Comparison of ENCODE assay signal across 9 cellular contexts in genomic region chr2:203636896-203637818, GRCh38.
DNase-seq lines count a peak whose midpoint lies in the region; ATAC-seq, FAIRE-seq and TF ChIP-seq lines count a peak whose summit lies in the region.
"Had no signal": no experiment of that assay in that cellular context is flagged by ENCODE, and none has a peak within 500 bp of the region (broad histone marks: within the 10 kb centered on the region; RNA-seq: fewer than 3 reads in every experiment).

No MANE protein-coding gene starts in this region.

- no peaks in the 10 kb centered on the region for H3F3A ChIP-seq in PC-3 (ENCODE audit: low read length, unreplicated experiment)

- no peaks in the 10 kb centered on the region for H3K9me3 Mint-ChIP-seq in activated naive CD4-positive, alpha-beta T cell treated with anti-CD3 and anti-CD28 coated beads, Interleukin-2, amount 50 U/mL, for 24 hours
- H3K9me3 Mint-ChIP-seq in astrocyte (ENCODE audit: unreplicated experiment), result peaks cover 4% of the 10 kb centered on the region

- intact Hi-C loops in lower lobe of right lung (cut with DNase I), result no loop called here
- intact Hi-C loops in vagina (cut with DNase I), result no loop called here
- intact Hi-C loops in PC-3 (cut with micrococcal nuclease), result no loop called here

- H4K20me1 ChIP-seq in astrocyte (ENCODE audit: insufficient read depth, low read length) (no peaks in the 10 kb centered on the region), PC-3 (ENCODE audit: low read length) (no peaks in the 10 kb centered on the region)

- TF ChIP-seq CTCF in astrocyte (IDR thresholded peaks at IDR 0.05; ENCODE audit: insufficient read depth, low read depth, low read length) (no peak), lower lobe of right lung (IDR thresholded peaks at IDR 0.05) (no peak), vagina (IDR thresholded peaks at IDR 0.05) (no peak), PC-3 (conservative IDR thresholded peaks at IDR 0.05; ENCODE audit: low read depth, low read length) (no peak)

- no peaks in the 10 kb centered on the region for H3K36me3 Mint-ChIP-seq in activated naive CD4-positive, alpha-beta T cell treated with anti-CD3 and anti-CD28 coated beads, Interleukin-2, amount 50 U/mL, for 24 hours
- H3K36me3 Mint-ChIP-seq in astrocyte (ENCODE audit: low read depth, unreplicated experiment), result no peaks in the 10 kb centered on the region

- H2AFZ ChIP-seq in astrocyte (ENCODE audit: low read depth, low read length) (no peak overlapping the region), PC-3 (ENCODE audit: low read length) (no peak overlapping the region)

- no peaks in the 10 kb centered on the region for H3K27me3 Mint-ChIP-seq in activated naive CD4-positive, alpha-beta T cell treated with anti-CD3 and anti-CD28 coated beads, Interleukin-2, amount 50 U/mL, for 24 hours
- peaks cover 3% of the 10 kb centered on the region for H3K27me3 Mint-ChIP-seq in astrocyte (ENCODE audit: low read depth, unreplicated experiment)

- no peak for FAIRE-seq in astrocyte (lab: Jason Lieb, UNC)

- no peak overlapping the region for H3K4me2 ChIP-seq in astrocyte (ENCODE audit: low read length)
- H3K4me2 ChIP-seq in PC-3 (ENCODE audit: low read length), result no peak overlapping the region

- no TSS peak for BruUV-seq in PC-3 (replicated peaks; lab: Mats Ljungman, UMichigan)

- H3K4me1 Mint-ChIP-seq in activated naive CD4-positive, alpha-beta T cell treated with anti-CD3 and anti-CD28 coated beads, Interleukin-2, amount 50 U/mL, for 24 hours, result peaks cover 27% of the 10 kb centered on the region
- H3K4me1 Mint-ChIP-seq in astrocyte (ENCODE audit: low read depth, unreplicated experiment), result peaks cover 9% of the 10 kb centered on the region

- H3K4me3 Mint-ChIP-seq in activated naive CD4-positive, alpha-beta T cell treated with anti-CD3 and anti-CD28 coated beads, Interleukin-2, amount 50 U/mL, for 24 hours, result no peak overlapping the region
- H3K4me3 Mint-ChIP-seq in astrocyte (ENCODE audit: unreplicated experiment), result no peak overlapping the region

- no peaks in the 10 kb centered on the region for H3K36me3 ChIP-seq in astrocyte (ENCODE audit: insufficient read depth, low read length)
- no peaks in the 10 kb centered on the region for H3K36me3 ChIP-seq in lower lobe of right lung
- no peaks in the 10 kb centered on the region for H3K36me3 ChIP-seq in vagina
- no peaks in the 10 kb centered on the region for H3K36me3 ChIP-seq in PC-3 (ENCODE audit: low read depth, low read length)

- H3K9me2 ChIP-seq in PC-3 (replicated peaks; ENCODE audit: low read length), result no peaks in the 10 kb centered on the region

- H3K79me2 ChIP-seq in astrocyte (ENCODE audit: insufficient read depth, low read length) (no peaks in the 10 kb centered on the region), PC-3 (ENCODE audit: low read length) (no peaks in the 10 kb centered on the region)

- no peak overlapping the region for H3K27ac ChIP-seq in astrocyte (ENCODE audit: low read depth, low read length)
- H3K27ac ChIP-seq in lower lobe of right lung, result peak overlapping the region; percentile 47
- peak overlapping the region; percentile 53 for H3K27ac ChIP-seq in vagina
- H3K27ac ChIP-seq in PC-3 (ENCODE audit: low read length), result no peak overlapping the region

- H3K4me3 ChIP-seq in astrocyte (ENCODE audit: insufficient read depth, low read depth, low read length) (no peak overlapping the region), lower lobe of right lung (no peak overlapping the region), vagina (no peak overlapping the region), PC-3 (ENCODE audit: low read length) (no peak overlapping the region)

- CTCF ChIA-PET in PC-3 (lab: Charles Lee), result no interaction called here

- ATAC-seq in lower lobe of right lung (peak; percentile 61 to 74), PC-3 (no peak), HG02623 (IDR thresholded peaks at IDR 0.05; ENCODE audit: unreplicated experiment) (no peak)

- POLR2A ChIA-PET in PC-3 (lab: Charles Lee; ENCODE audit: unreplicated experiment), result no interaction called here

- no peak for TF ChIP-seq POLR2A in vagina (IDR thresholded peaks at IDR 0.05)

- no peaks in the 10 kb centered on the region for H3K4me1 ChIP-seq in astrocyte (ENCODE audit: insufficient read depth, low read length)
- H3K4me1 ChIP-seq in lower lobe of right lung, result peaks cover 18% of the 10 kb centered on the region
- peaks cover 20% of the 10 kb centered on the region for H3K4me1 ChIP-seq in vagina
- no peaks in the 10 kb centered on the region for H3K4me1 ChIP-seq in PC-3 (ENCODE audit: insufficient read depth, low read length)

- H3K27me3 ChIP-seq in astrocyte (ENCODE audit: insufficient read depth, low read length) (no peaks in the 10 kb centered on the region), lower lobe of right lung (ENCODE audit: low read depth) (no peaks in the 10 kb centered on the region), vagina (no peaks in the 10 kb centered on the region), PC-3 (ENCODE audit: low read length) (no peaks in the 10 kb centered on the region)

- no peak for DNase-seq in activated naive CD4-positive, alpha-beta T cell (lab: John Stamatoyannopoulos, UW)
- no peak for DNase-seq in astrocyte (ENCODE audit: low read depth)
- no peak for DNase-seq in lower lobe of right lung
- DNase-seq in vagina (ENCODE audit: extremely low spot score in 2 of 2), result no peak
- DNase-seq in PC-3, result no peak
- DNase-seq in stimulated activated CD4-positive, alpha-beta T cell treated with anti-CD3 and anti-CD28 coated beads, Interleukin-2, amount 100 ng/mL, for 24 hours, result no peak
- DNase-seq: NCI-H1092 treated with DMSO at 0.1 percent for 48 hours had no signal

- H3K9ac ChIP-seq in astrocyte (ENCODE audit: low read length), result no peak overlapping the region
- H3K9ac ChIP-seq in PC-3 (ENCODE audit: low read length), result no peak overlapping the region

- no peaks in the 10 kb centered on the region for H3K9me3 ChIP-seq in astrocyte (ENCODE audit: insufficient read depth, low read depth, low read length)
- H3K9me3 ChIP-seq in lower lobe of right lung, result no peaks in the 10 kb centered on the region
- H3K9me3 ChIP-seq in vagina, result no peaks in the 10 kb centered on the region
- no peaks in the 10 kb centered on the region for H3K9me3 ChIP-seq in PC-3 (ENCODE audit: low read length)

- peak overlapping the region; percentile 80 for H3K27ac Mint-ChIP-seq in activated naive CD4-positive, alpha-beta T cell treated with anti-CD3 and anti-CD28 coated beads, Interleukin-2, amount 50 U/mL, for 24 hours
- H3K27ac Mint-ChIP-seq in astrocyte (ENCODE audit: unreplicated experiment), result peak overlapping the region; percentile 65

Comparison
In these comparisons a context has a peak if more than half of its experiments do, and no peak if none do; other contexts are left out.
1. H3K27ac ChIP-seq: peak in lower lobe of right lung (single experiment) and vagina (single experiment); none in astrocyte (single experiment) and PC-3 (single experiment).
2. ATAC-seq: peak in lower lobe of right lung (2 of 2); none in PC-3 (single experiment) and HG02623 (single experiment).